In the genomic region with DNA sequence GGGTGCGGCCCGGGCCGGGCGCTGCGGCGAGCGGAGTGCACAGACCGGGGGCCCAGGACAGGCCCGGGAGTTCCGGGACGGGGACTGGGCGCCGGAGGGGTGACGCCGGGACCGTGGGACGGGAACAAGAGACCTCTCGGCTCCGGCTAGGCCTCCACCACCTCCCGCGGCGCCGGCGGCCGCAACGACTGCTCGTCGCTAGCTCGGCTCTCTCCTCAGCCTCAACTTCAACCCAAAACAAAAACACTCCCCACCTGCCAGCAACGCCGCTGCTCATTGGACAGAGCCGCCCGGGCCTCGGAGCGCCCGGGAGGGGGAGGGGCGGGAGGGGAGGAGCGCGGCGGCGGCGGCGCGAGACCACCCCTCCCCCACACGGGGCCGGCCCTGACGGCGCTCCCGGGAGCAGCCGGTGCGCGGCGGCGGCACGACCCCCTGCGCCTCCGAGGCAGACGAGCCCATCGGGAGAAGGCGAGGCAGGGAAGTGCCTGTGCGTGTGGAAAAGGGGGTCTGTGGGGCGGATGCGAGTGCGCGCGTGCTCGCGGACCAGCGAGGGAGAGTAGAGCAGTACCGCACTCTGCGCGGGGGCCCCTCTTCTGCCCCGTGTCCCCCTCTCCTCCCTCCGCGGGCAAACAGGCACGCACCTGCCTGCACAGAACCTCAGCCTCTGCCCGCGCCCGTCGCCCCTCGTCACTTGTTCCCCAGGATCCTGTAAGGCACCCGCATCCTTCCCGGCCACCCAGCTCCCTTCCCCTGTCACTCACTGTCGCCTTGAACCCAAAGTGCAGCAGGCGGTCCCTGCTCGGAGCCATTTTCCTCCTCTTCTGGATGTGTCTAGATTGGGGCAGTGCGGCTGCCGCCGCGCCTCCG, we compare ENCODE assay signal across 8 cellular contexts. TPM values are rescaled to one million over a fixed set of nuclear protein-coding genes. Genes with fewer than 3 reads are reported as not detected.
A peak's percentile ranks its signal among the peaks of the same experiment; 100 is the strongest.
DNase-seq lines count a peak whose midpoint lies in the region; ATAC-seq, FAIRE-seq and TF ChIP-seq lines count a peak whose summit lies in the region.

A gene with protein sequence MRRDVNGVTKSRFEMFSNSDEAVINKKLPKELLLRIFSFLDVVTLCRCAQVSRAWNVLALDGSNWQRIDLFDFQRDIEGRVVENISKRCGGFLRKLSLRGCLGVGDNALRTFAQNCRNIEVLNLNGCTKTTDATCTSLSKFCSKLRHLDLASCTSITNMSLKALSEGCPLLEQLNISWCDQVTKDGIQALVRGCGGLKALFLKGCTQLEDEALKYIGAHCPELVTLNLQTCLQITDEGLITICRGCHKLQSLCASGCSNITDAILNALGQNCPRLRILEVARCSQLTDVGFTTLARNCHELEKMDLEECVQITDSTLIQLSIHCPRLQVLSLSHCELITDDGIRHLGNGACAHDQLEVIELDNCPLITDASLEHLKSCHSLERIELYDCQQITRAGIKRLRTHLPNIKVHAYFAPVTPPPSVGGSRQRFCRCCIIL (minus strand): TSS at position 215 of the 867 bp plus-strand sequence. CDS start 224 bp downstream, outside the sequence.

- H3K4me1 ChIP-seq in KMS-11 (ENCODE audit: low read depth, poor library complexity, severe bottlenecking) = peaks cover 15% of the 10 kb centered on the region
- peaks cover 26 to 43% (median 27%) of the 10 kb centered on the region in 4 donors for H3K4me1 ChIP-seq in esophagus muscularis mucosa
- peaks cover 7 to 14% of the 10 kb centered on the region in 2 donors for H3K4me1 ChIP-seq in muscle layer of duodenum (ENCODE audit: control insufficient read depth in 1 of 2, insufficient read depth in 2 of 2, low read length in 2 of 2)

- H2AFZ ChIP-seq in KMS-11 (ENCODE audit: low read depth) = peak within 1 kb of the TSS; percentile 90

- intact Hi-C loops in esophagus muscularis mucosa (cut with DNase I) = loop anchor here (5.0 to 10.0 kb wide), 2 partner anchors 51 to 127 kb away; a partner anchor contains a TSS

- peak within 1 kb of the TSS; percentile 82 for H3K4me2 ChIP-seq in KMS-11

- H3K27me3 ChIP-seq in KMS-11 (ENCODE audit: insufficient read depth, low read depth) = no peaks in the 10 kb centered on the region
- H3K27me3 ChIP-seq in esophagus muscularis mucosa = no peaks in the 10 kb centered on the region
- H3K27me3 ChIP-seq in muscle layer of duodenum (ENCODE audit: low read depth, low read length) = no peaks in the 10 kb centered on the region

- H3K27ac ChIP-seq in KMS-11 (peak within 1 kb of the TSS; percentile 47; the same call in 1 of the 2 replicates), esophagus muscularis mucosa (replicated peaks in 1 of 4) (peak within 1 kb of the TSS; percentile 91 to 94 (median 92)), muscle layer of duodenum (ENCODE audit: low read length) (peak within 1 kb of the TSS; percentile 56)

- peak; percentile 81 for TF ChIP-seq POLR2A in esophagus muscularis mucosa (IDR thresholded peaks at IDR 0.05; ENCODE audit: low read depth)

- H3K36me3 ChIP-seq in KMS-11 (ENCODE audit: insufficient read depth) = no peaks in the 10 kb centered on the region
- peaks cover 0 to 14% (median 10%) of the 10 kb centered on the region in 4 donors for H3K36me3 ChIP-seq in esophagus muscularis mucosa
- peaks cover 9 to 15% of the 10 kb centered on the region in 2 donors for H3K36me3 ChIP-seq in muscle layer of duodenum (ENCODE audit: control insufficient read depth in 1 of 2, insufficient read depth in 2 of 2, low read length in 2 of 2)

- FAIRE-seq in RCC 7860 (lab: Jason Lieb, UNC) = no peak

- H4K20me1 ChIP-seq in KMS-11 (ENCODE audit: insufficient read depth) = no peaks in the 10 kb centered on the region

- peak within 1 kb of the TSS; percentile 59; the same call in 1 of the 2 replicates for H3K9ac ChIP-seq in KMS-11

- TF ChIP-seq CTCF in KMS-11 (conservative IDR thresholded peaks at IDR 0.05; ENCODE audit: low read depth, low read length) (no peak), esophagus muscularis mucosa (IDR thresholded peaks at IDR 0.05) (no peak)

- under 1% methylated on average over 59 of the region's 91 CpGs for WGBS in esophagus muscularis mucosa

- H3K9me3 ChIP-seq in esophagus muscularis mucosa = no peaks in the 10 kb centered on the region
- H3K9me3 ChIP-seq in muscle layer of duodenum (ENCODE audit: control insufficient read depth in 1 of 2, low read length in 2 of 2) = no peaks in the 10 kb centered on the region

- DNase-seq in DMS153 (lab: John Stamatoyannopoulos, UW) = peak; percentile 61
- DNase-seq in RCC 7860 (ENCODE audit: low spot score) = peak; percentile 60
- DNase-seq in activated T-cell treated with anti-CD3 and anti-CD28 coated beads, Interleukin-2, amount 50 U/mL, for 48 hours = peak; percentile 94
- peak; percentile 98 for DNase-seq in esophagus muscularis mucosa (ENCODE audit: extremely low spot score)
- peak; percentile 86 for DNase-seq in stimulated activated CD8-positive, alpha-beta memory T cell treated with anti-CD3 and anti-CD28 coated beads, Interleukin-7, amount 100 ng/mL, for 1 hour (ENCODE audit: low read depth in 2 of 2)

- ATAC-seq in GM21717 (IDR thresholded peaks at IDR 0.05; ENCODE audit: unreplicated experiment) = peak; percentile 66

- TF ChIP-seq EP300 in esophagus muscularis mucosa (IDR thresholded peaks at IDR 0.05) = no peak

- H3K4me3 ChIP-seq in KMS-11 (IDR thresholded peaks at IDR 0.05; ENCODE audit: insufficient read depth, low read depth, low read length) = no peak within 1 kb of the TSS
- H3K4me3 ChIP-seq in esophagus muscularis mucosa = peak within 1 kb of the TSS; percentile 76 to 96 (median 94)
- H3K4me3 ChIP-seq in muscle layer of duodenum (ENCODE audit: low read depth in 1 of 2, low read length in 2 of 2) = peak within 1 kb of the TSS; percentile 86 to 96

- H3K79me2 ChIP-seq in KMS-11 (ENCODE audit: insufficient read depth, low read depth) = peaks cover 6% of the 10 kb centered on the region; the same call in 1 of the 2 replicates

RNA-seq across cellular contexts. Expression of the gene that starts here (rescaled TPM):
- total RNA-seq in esophagus muscularis mucosa = 10 to 100 TPM; 13.1 to 19.6 (median 17.2) TPM
